8 cellular contexts compared by ENCODE assay signal in the genomic region with DNA sequence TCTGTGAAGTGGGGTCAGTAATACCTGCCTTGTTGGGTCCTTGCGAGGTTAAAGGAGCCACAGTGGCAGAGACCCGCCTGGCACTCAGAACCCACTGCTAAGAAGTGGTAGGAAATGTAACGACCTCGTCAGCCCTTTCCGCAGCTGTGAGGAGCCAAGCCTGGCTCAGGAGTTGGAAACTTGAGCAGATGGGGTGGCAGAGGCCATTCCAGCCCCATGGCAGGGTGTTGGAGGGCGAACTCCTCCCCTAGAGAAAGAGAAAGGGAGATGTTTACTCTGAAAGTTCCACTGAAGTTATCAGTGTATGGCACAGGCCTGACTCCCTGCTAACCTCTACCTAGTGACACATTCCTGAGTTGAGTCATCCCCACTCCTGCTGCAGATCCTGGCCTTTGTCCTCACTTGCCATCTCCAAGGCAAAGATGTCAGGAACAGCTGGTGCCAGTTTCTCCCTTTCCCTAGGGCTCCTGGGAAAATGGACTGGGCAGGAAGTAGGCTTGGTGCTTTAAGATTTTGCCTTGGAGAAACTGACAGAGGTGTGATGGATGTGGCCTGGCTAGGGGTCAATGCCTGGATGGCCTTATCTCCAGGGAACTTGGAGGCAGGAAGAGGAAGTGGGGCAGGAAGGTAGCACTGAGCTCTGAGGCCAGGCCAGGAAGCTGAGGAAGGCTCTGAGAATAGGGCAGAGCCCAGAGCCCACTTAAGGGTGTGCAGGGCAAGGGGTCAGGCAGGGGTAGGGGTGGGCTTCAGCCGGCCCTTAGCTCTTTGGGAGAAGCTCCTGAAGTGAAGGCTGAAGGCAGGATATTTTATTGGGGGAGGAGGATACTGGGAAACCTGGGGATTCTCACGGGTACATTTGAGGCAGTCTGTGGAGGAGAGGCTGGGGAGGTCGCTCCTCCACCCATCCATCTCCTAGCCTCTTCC. TPM values are rescaled to one million over a fixed set of nuclear protein-coding genes. Genes with fewer than 3 reads are reported as not detected.
DNase-seq lines count a peak whose midpoint lies in the region; ATAC-seq and TF ChIP-seq lines count a peak whose summit lies in the region.

No MANE protein-coding gene starts in this region.

- H3K4me1 Mint-ChIP-seq in activated naive CD4-positive, alpha-beta T cell treated with anti-CD3 and anti-CD28 coated beads, Interleukin-2, amount 10 ng/mL, durations not matched to agents 7 days and 5 days: peaks cover 69% of the 10 kb centered on the region

- no peaks in the 10 kb centered on the region for H3K9me3 ChIP-seq in heart left ventricle

- intact Hi-C loops in heart left ventricle (cut with DNase I): no loop called here

- H3K27me3 Mint-ChIP-seq in activated naive CD4-positive, alpha-beta T cell treated with anti-CD3 and anti-CD28 coated beads, Interleukin-2, amount 10 ng/mL, durations not matched to agents 7 days and 5 days: no peaks in the 10 kb centered on the region

- peaks cover 10 to 90% (median 60%) of the 10 kb centered on the region in 12 donors for H3K4me1 ChIP-seq in heart left ventricle

- H3K27me3 ChIP-seq in heart left ventricle: no peaks in the 10 kb centered on the region

- TF ChIP-seq CTCF in AG10803 (conservative IDR thresholded peaks at IDR 0.05; ENCODE audit: low read length) (no peak), heart left ventricle (IDR thresholded peaks at IDR 0.05) (no peak), retinal pigment epithelial cell (conservative IDR thresholded peaks at IDR 0.05; ENCODE audit: low read depth, low read length) (no peak)

- H3K36me3 ChIP-seq in heart left ventricle: peaks cover 0 to 11% (median 0%) of the 10 kb centered on the region in 9 donors

- H3K36me3 Mint-ChIP-seq in activated naive CD4-positive, alpha-beta T cell treated with anti-CD3 and anti-CD28 coated beads, Interleukin-2, amount 10 ng/mL, durations not matched to agents 7 days and 5 days: peaks cover 28% of the 10 kb centered on the region

- H3K27ac ChIP-seq in heart left ventricle: peak overlapping the region; percentile 87 to 97 (median 94)

- peak; percentile 81 for DNase-seq in AG10803 (ENCODE audit: low read depth)
- DNase-seq in HT1080 (ENCODE audit: low read depth): peak; percentile 82
- DNase-seq in activated naive CD4-positive, alpha-beta T cell treated with anti-CD3 and anti-CD28 coated beads, Interleukin-2, amount 10 ng/mL, durations not matched to agents 7 days and 5 days: peak; percentile 48
- peak in 4 of 5 donors; percentile 45 to 65 (median 54) for DNase-seq in heart left ventricle
- no peak for DNase-seq in retinal pigment epithelial cell (ENCODE audit: low read depth)
- DNase-seq in NCI-H2081 (lab: John Stamatoyannopoulos, UW): no peak
- DNase-seq in OCI-M2 (lab: John Stamatoyannopoulos, UW; ENCODE audit: unreplicated experiment): no peak

- no peak for TF ChIP-seq POLR2A in heart left ventricle (IDR thresholded peaks at IDR 0.05)

- H3K27ac Mint-ChIP-seq in activated naive CD4-positive, alpha-beta T cell treated with anti-CD3 and anti-CD28 coated beads, Interleukin-2, amount 10 ng/mL, durations not matched to agents 7 days and 5 days: peak overlapping the region; percentile 90

- 30 to 45% (median 38%) methylated on average over 9 of the region's 9 CpGs for whole genome bisulfite sequencing in heart left ventricle, 4 donors

- peak overlapping the region; percentile 85 for H3K4me3 Mint-ChIP-seq in activated naive CD4-positive, alpha-beta T cell treated with anti-CD3 and anti-CD28 coated beads, Interleukin-2, amount 10 ng/mL, durations not matched to agents 7 days and 5 days

- CTCF ChIA-PET in activated naive CD4-positive, alpha-beta T cell treated with anti-CD3 and anti-CD28 coated beads, Interleukin-2, amount 10 ng/mL, durations not matched to agents 7 days and 5 days (lab: Charles Lee): no interaction called here

- peak overlapping the region; percentile 68 for H3K4me3 ChIP-seq in AG10803 (ENCODE audit: low read length)
- peak overlapping the region; percentile 50 to 90 (median 74) for H3K4me3 ChIP-seq in heart left ventricle
- H3K4me3 ChIP-seq in retinal pigment epithelial cell (ENCODE audit: low read length): peak overlapping the region; percentile 42

- no peaks in the 10 kb centered on the region for H3K9me3 Mint-ChIP-seq in activated naive CD4-positive, alpha-beta T cell treated with anti-CD3 and anti-CD28 coated beads, Interleukin-2, amount 10 ng/mL, durations not matched to agents 7 days and 5 days

- ATAC-seq in GM19035 (IDR thresholded peaks at IDR 0.05; ENCODE audit: unreplicated experiment) (peak; percentile 42), heart left ventricle (peak; percentile 28 to 74 (median 70))

RNA-seq across cellular contexts. Expression of gene VAMP5, which starts 0.9 kb away (rescaled TPM):
- total RNA-seq in HT1080 (2014; rRNA removed; shearing (Covaris generic)): not detected in 2 replicates
- polyA plus RNA-seq in HT1080 (2015; cell fraction: cytosol; rRNA removed): not detected in 2 replicates
- 0.60 TPM in 1 of 2 replicates, not detected in the other for polyA plus RNA-seq in HT1080 (2015; cell fraction: nucleus; rRNA removed)
- 100 to 1,000 TPM in 1 of 9 donors, 10 to 100 TPM in 8; 21.0 to 186 (median 36.6) TPM for total RNA-seq in heart left ventricle
- 10 to 100 TPM; 65.4 to 81.9 TPM for polyA plus RNA-seq in heart left ventricle

RNA-seq across cellular contexts. Expression of gene VAMP8, which starts 7.7 kb away (rescaled TPM):
- 2.6 and 5.1 TPM in 2 replicates for total RNA-seq in HT1080 (2014; rRNA removed; shearing (Covaris generic))
- 5.5 and 8.9 TPM in 2 replicates for polyA plus RNA-seq in HT1080 (2015; cell fraction: cytosol; rRNA removed)
- 1.3 and 2.1 TPM in 2 replicates for polyA plus RNA-seq in HT1080 (2015; cell fraction: nucleus; rRNA removed)
- total RNA-seq in heart left ventricle: 100 to 1,000 TPM in 1 of 9 donors, 10 to 100 TPM in 4, 1 to 10 TPM in 4; 5.4 to 103 (median 10.1) TPM
- 10 to 100 TPM; 13.8 to 21.7 TPM for polyA plus RNA-seq in heart left ventricle

RNA-seq across cellular contexts. Expression of gene RNF181, which starts 10.4 kb away (rescaled TPM):
- 192 and 302 TPM in 2 replicates for total RNA-seq in HT1080 (2014; rRNA removed; shearing (Covaris generic))
- polyA plus RNA-seq in HT1080 (2015; cell fraction: cytosol; rRNA removed): 109 and 113 TPM in 2 replicates
- polyA plus RNA-seq in HT1080 (2015; cell fraction: nucleus; rRNA removed): 67.9 and 82.8 TPM in 2 replicates
- 100 to 1,000 TPM in 4 of 9 donors, 10 to 100 TPM in 5; 77.7 to 208 (median 92.0) TPM for total RNA-seq in heart left ventricle
- polyA plus RNA-seq in heart left ventricle: 100 to 1,000 TPM; 165 to 235 TPM

RNA-seq across cellular contexts. Expression of gene TMEM150A, which starts 17.4 kb away (rescaled TPM):
- 7.0 and 9.7 TPM in 2 replicates for total RNA-seq in HT1080 (2014; rRNA removed; shearing (Covaris generic))
- polyA plus RNA-seq in HT1080 (2015; cell fraction: cytosol; rRNA removed): 6.9 and 7.4 TPM in 2 replicates
- polyA plus RNA-seq in HT1080 (2015; cell fraction: nucleus; rRNA removed): 9.6 and 13.1 TPM in 2 replicates
- 10 to 100 TPM in 5 of 9 donors, 1 to 10 TPM in 4; 6.4 to 20.8 (median 11.5) TPM for total RNA-seq in heart left ventricle
- polyA plus RNA-seq in heart left ventricle: 10 to 100 TPM; 10.5 to 14.1 TPM

RNA-seq across cellular contexts. Expression of gene GGCX, which starts 23.8 kb away (rescaled TPM):
- total RNA-seq in HT1080 (2014; rRNA removed; shearing (Covaris generic)): 37.8 and 41.9 TPM in 2 replicates
- polyA plus RNA-seq in HT1080 (2015; cell fraction: cytosol; rRNA removed): 25.4 and 28.8 TPM in 2 replicates
- 74.9 and 85.5 TPM in 2 replicates for polyA plus RNA-seq in HT1080 (2015; cell fraction: nucleus; rRNA removed)
- 10 to 100 TPM; 13.2 to 30.7 (median 20.8) TPM for total RNA-seq in heart left ventricle
- polyA plus RNA-seq in heart left ventricle: 10 to 100 TPM; 12.6 to 28.7 TPM

Comparison
In these comparisons a context has a peak if more than half of its experiments do, and no peak if none do; other contexts are left out.
1. DNase-seq: peak in AG10803 (single experiment), HT1080 (single experiment), activated naive CD4-positive, alpha-beta T cell treated with anti-CD3 and anti-CD28 coated beads, Interleukin-2, amount 10 ng/mL, durations not matched to agents 7 days and 5 days (single experiment) and heart left ventricle (4 of 5); none in retinal pigment epithelial cell (single experiment), NCI-H2081 (0 of 2) and OCI-M2 (single experiment).
2. RNA of gene VAMP5, which starts 0.9 kb away (total RNA-seq): 21.0 to 186 TPM in heart left ventricle; not detected in HT1080; every median in the first group is over 10 times any median in the second.
3. Peak in every context shown above with its lines, with median percentiles within 50 percentile points of each other: H3K4me3 ChIP-seq.